ENCODE assay signal across 9 cellular contexts in genomic region chr11:44568358-44568705, GRCh38. TPM values are rescaled to one million over a fixed set of nuclear protein-coding genes. Genes with fewer than 3 reads are reported as not detected.
A peak's percentile ranks its signal among the peaks of the same experiment; 100 is the strongest.
DNase-seq lines count a peak whose midpoint lies in the region; ATAC-seq, FAIRE-seq and TF ChIP-seq lines count a peak whose summit lies in the region.
"Had no signal": no experiment of that assay in that cellular context is flagged by ENCODE, and none has a peak within 500 bp of the region (broad histone marks: within the 10 kb centered on the region; RNA-seq: fewer than 3 reads in every experiment).

No MANE protein-coding gene starts in this region.

- TF ChIP-seq RAD21 in GM12878 (IDR thresholded peaks at IDR 0.05; ENCODE audit: insufficient read depth, low read depth, low read length): no peak

- H3K4me3 Mint-ChIP-seq in natural killer cell: no peak overlapping the region

- H3K4me2 ChIP-seq in GM12878 (ENCODE audit: control insufficient read depth, insufficient read depth): peak overlapping the region; percentile 88

- no peak for TF ChIP-seq EP300 in GM12878 (IDR thresholded peaks at IDR 0.05; ENCODE audit: borderline replicate concordance in 1 of 2, control insufficient read depth in 1 of 2, low read depth in 2 of 2, low read length in 2 of 2)

- TF ChIP-seq CTCF in GM12878 (IDR thresholded peaks at IDR 0.05 in 2 of 3, conservative IDR thresholded peaks at IDR 0.05 in 1 of 3; ENCODE audit: control insufficient read depth in 2 of 3, extremely low read depth in 1 of 3, insufficient read depth in 1 of 3, low read depth in 3 of 3, low read length in 3 of 3) (no peak), natural killer cell (IDR thresholded peaks at IDR 0.05) (no peak)

- H3K9me3 ChIP-seq in GM12878 (replicated peaks; ENCODE audit: control insufficient read depth, insufficient read depth, low read length): no peaks in the 10 kb centered on the region

- intact Hi-C loops in GM12878 (cut with micrococcal nuclease; ENCODE audit: unreplicated experiment) (loop anchor here (2.0 to 10.0 kb wide), 3 partner anchors 28 to 884 kb away; partner anchors contain the start of gene HSD17B12), natural killer cell (cut with micrococcal nuclease) (loop anchor here (5.0 kb wide), 1 partner anchor 294 kb away; no protein-coding TSS in a partner anchor)

- H3K27ac ChIP-seq in ACC112 (ENCODE audit: low read depth, low read length): peak overlapping the region; percentile 93
- H3K27ac ChIP-seq in GM12878 (ENCODE audit: control insufficient read depth, insufficient read depth): peak overlapping the region; percentile 83

- no peaks in the 10 kb centered on the region for H3K9me3 Mint-ChIP-seq in natural killer cell

- ATAC-seq in GM12878 (no peak), natural killer cell (no peak), HG02759 (IDR thresholded peaks at IDR 0.05; ENCODE audit: unreplicated experiment) (no peak)

- TF ChIP-seq POLR2A in GM19193 (IDR thresholded peaks at IDR 0.05; ENCODE audit: extremely low read depth, insufficient read depth, insufficient read length) (peak; percentile 45), GM12878 (IDR thresholded peaks at IDR 0.05; ENCODE audit: low read depth, low read length) (no peak)

- H3K4me3 ChIP-seq in ACC112 (ENCODE audit: low read depth, low read length) (peak overlapping the region; percentile 42; the same call in 1 of the 2 replicates), GM12878 (peak overlapping the region; percentile 89)

- no peaks in the 10 kb centered on the region for H3K36me3 Mint-ChIP-seq in natural killer cell

- H3K79me2 ChIP-seq in ACC112 (ENCODE audit: control insufficient read depth, insufficient read depth, low read length, unreplicated experiment) (peaks cover 35% of the 10 kb centered on the region), GM12878 (ENCODE audit: control insufficient read depth, insufficient read depth, low read length) (peaks cover 79% of the 10 kb centered on the region)

- H3K27me3 ChIP-seq in ACC112 (ENCODE audit: insufficient read depth, low read length) (no peaks in the 10 kb centered on the region), GM12878 (replicated peaks in 1 of 2; ENCODE audit: control insufficient read depth in 2 of 2, insufficient read depth in 2 of 2, low read length in 1 of 2) (no peaks in the 10 kb centered on the region)

- no TSS peak for BruUV-seq in GM12878 (replicated peaks; lab: Mats Ljungman, UMichigan)

- H3K4me1 Mint-ChIP-seq in natural killer cell: peaks cover 24 to 57% of the 10 kb centered on the region in 2 donors

- peak overlapping the region; percentile 86 for H3K9ac ChIP-seq in GM12878 (ENCODE audit: control insufficient read depth, insufficient read depth, low read length)

- SMC1A ChIA-PET in GM12878 (lab: Charles Lee; ENCODE audit: uncharacterized antibody, unreplicated experiment): interaction anchor here (1.2 to 8.2 kb wide), 8 partner anchors 11 to 58 kb away, joined by 3 to 114 read pairs (median 6); no protein-coding TSS in a partner anchor

- peaks cover 0 to 5% of the 10 kb centered on the region in 2 donors for H3K27me3 Mint-ChIP-seq in natural killer cell (ENCODE audit: low read depth in 2 of 2)

- in situ Hi-C loops in GM12878 (cut with MboI): loop anchor here (5.0 kb wide), 1 partner anchor 39 kb away; no protein-coding TSS in a partner anchor

- no peaks in the 10 kb centered on the region for H3K36me3 ChIP-seq in ACC112 (ENCODE audit: insufficient read depth, low read length)
- H3K36me3 ChIP-seq in GM12878 (ENCODE audit: control insufficient read depth in 2 of 2, insufficient read depth in 2 of 2, low read length in 1 of 2): peaks cover 0 to 3% of the 10 kb centered on the region in 2 experiments; a peak in 3 of 4 replicates

- no peak for FAIRE-seq in GM12878 (lab: Jason Lieb, UNC)

- POLR2A ChIA-PET in GM12878 (lab: Charles Lee): interaction anchor here (1.1 to 23.1 kb wide), 5 partner anchors 9 to 54 kb away, joined by 4 to 434 read pairs (median 23); no protein-coding TSS in a partner anchor

- H3K4me1 ChIP-seq in ACC112 (ENCODE audit: control insufficient read depth, insufficient read depth, low read length, unreplicated experiment): peaks cover 76% of the 10 kb centered on the region
- peaks cover 43% of the 10 kb centered on the region for H3K4me1 ChIP-seq in GM12878 (ENCODE audit: control insufficient read depth, insufficient read depth, low read length)

- no peaks in the 10 kb centered on the region for H4K20me1 ChIP-seq in GM12878 (ENCODE audit: control insufficient read depth, insufficient read depth)

- 0% methylated on average over 2 of the region's 4 CpGs for WGBS in GM12878 (ENCODE audit: insufficient coverage, insufficient replicate concordance, low lambda C conversion rate, missing lambda C conversion rate)

- H2AFZ ChIP-seq in ACC112 (ENCODE audit: low read length, unreplicated experiment) (no peak overlapping the region), GM12878 (ENCODE audit: control insufficient read depth, low read depth, low read length) (no peak overlapping the region)

- DNase-seq in GM12878 (ENCODE audit: low read depth, low spot score) (no peak), natural killer cell (no peak), inferior parietal cortex (ENCODE audit: extremely low spot score) (no peak), NCI-H146 treated with DMSO at 0.1 percent for 48 hours (lab: John Stamatoyannopoulos, UW; ENCODE audit: unreplicated experiment) (no peak), NCI-H345 (lab: John Stamatoyannopoulos, UW) (no peak)
- DNase-seq: NCI-H1105 treated with DMSO at 0.1 percent for 48 hours had no signal

- RAD21 ChIA-PET in GM12878 (lab: Charles Lee; ENCODE audit: unreplicated experiment): interaction anchor here (1.0 to 7.3 kb wide), 9 partner anchors 9 to 49 kb away, joined by 3 to 84 read pairs (median 17); no protein-coding TSS in a partner anchor

- H3K27ac Mint-ChIP-seq in natural killer cell: peak overlapping the region; percentile 12 to 87

- CTCF ChIA-PET in GM12878 (lab: Yijun Ruan, JAX): interaction anchor here (0.9 to 11.7 kb wide), 10 partner anchors 10 to 474 kb away, joined by 3 to 109 read pairs (median 6); no protein-coding TSS in a partner anchor

TF ChIP-seq in GM12878, 131 proteins besides CTCF, POLR2A, EP300 and RAD21 (continues in another document):
- TF ChIP-seq BCL3 (IDR thresholded peaks at IDR 0.05; ENCODE audit: borderline replicate concordance, insufficient read depth, low read depth, low read length, poor library complexity, severe bottlenecking): peak; percentile 80
- TF ChIP-seq ZBTB33 (IDR thresholded peaks at IDR 0.05): no peak
- peak in 1 of 2 experiments; percentile 81; a peak in 2 of 3 replicates for TF ChIP-seq EGR1 (IDR thresholded peaks at IDR 0.05; ENCODE audit: borderline replicate concordance in 1 of 2, low read depth in 2 of 2, low read length in 2 of 2)
- TF ChIP-seq JUNB (IDR thresholded peaks at IDR 0.05): no peak
- TF ChIP-seq MYC (IDR thresholded peaks at IDR 0.05; ENCODE audit: insufficient read depth, insufficient read length, insufficient replicate concordance, low read length, severe bottlenecking): no peak
- TF ChIP-seq POLR2AphosphoS2 (IDR thresholded peaks at IDR 0.05; ENCODE audit: low read depth, low read length): no peak

RNA-seq across cellular contexts. Expression of gene CD82, which starts 2.9 kb away (rescaled TPM):
- 202 and 214 TPM in 2 replicates for total RNA-seq in GM12878 (2013; cell fraction: nucleolus; rRNA removed)
- total RNA-seq in GM12878 (2014; rRNA removed) (60.0 and 69.4 TPM in 2 replicates), GM12878 (2014; rRNA removed; fragmentation: Illumina TruSeq; extraction: Trizol) (65.0 and 66.4 TPM in 2 replicates), GM12878 (2021) (166 and 178 TPM in 2 replicates), natural killer cell (10 to 100 TPM; 11.6 to 42.1 (median 13.0) TPM)
- 57.7 TPM for polyA plus RNA-seq in GM12878 (2011; ENCODE audit: low read depth)
- polyA plus RNA-seq in GM12878 (2011; rRNA removed) (94.5 and 176 TPM in 2 replicates), GM12878 (2014; fragmentation: Illumina TruSeq; extraction: Trizol) (17.8 and 51.8 TPM in 2 replicates), GM12878 (2014; fragmentation: Nextera tagmentation; extraction: Ambion mirVana) (1 to 10 TPM; 5.2 to 8.2 TPM), GM12878 (2014; rRNA removed) (97.7 and 100 TPM in 2 replicates), GM12878 (2016; fragmentation: Nextera tagmentation; extraction: Ambion mirVana) (100 to 1,000 TPM; 159 to 180 TPM)
- 223 and 282 TPM in 2 replicates for polyA plus RNA-seq in GM12878 (2011; cell fraction: cytosol; rRNA removed)
- polyA plus RNA-seq in GM12878 (2011; cell fraction: nucleus; rRNA removed): 60.1 and 67.9 TPM in 2 replicates
- polyA plus RNA-seq in GM12878 (2012): 108 and 130 TPM in 2 replicates
- polyA minus RNA-seq in GM12878 (2011; rRNA and poly(A)+ RNA removed): 136 and 174 TPM in 2 replicates
- 59.5 and 63.5 TPM in 2 replicates for polyA minus RNA-seq in GM12878 (2011; cell fraction: cytosol; rRNA and poly(A)+ RNA removed)
- polyA minus RNA-seq in GM12878 (2011; cell fraction: nucleus; rRNA and poly(A)+ RNA removed): 29.3 and 45.1 TPM in 2 replicates
